In the genomic region with DNA sequence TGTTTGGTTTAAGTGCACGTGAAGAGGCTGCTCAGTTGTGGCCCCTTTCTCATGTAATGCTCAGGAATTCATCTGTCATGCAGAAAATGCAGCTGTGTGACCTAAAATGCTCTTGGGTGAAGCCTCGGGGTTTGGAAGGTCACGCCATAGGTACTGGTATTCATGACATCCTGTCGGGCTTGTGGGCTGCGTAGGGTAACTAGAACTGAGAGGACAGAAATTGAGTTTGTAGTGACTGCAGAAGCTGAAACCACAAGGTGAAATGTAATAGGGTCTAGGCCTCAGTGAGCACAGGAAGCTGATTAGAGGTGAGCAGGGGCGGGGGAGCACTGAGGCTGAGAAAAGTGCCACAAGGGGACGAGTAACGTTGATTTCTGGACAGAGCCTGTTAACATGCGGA, we compare ENCODE assay signal across 8 cellular contexts.
DNase-seq lines count a peak whose midpoint lies in the region; ATAC-seq and TF ChIP-seq lines count a peak whose summit lies in the region.

No MANE protein-coding gene starts in this region.

- H4K5ac ChIP-seq in mesendoderm (ENCODE audit: low read length), result no peak overlapping the region

- peak; percentile 98 for ATAC-seq in GM19035 (IDR thresholded peaks at IDR 0.05; ENCODE audit: unreplicated experiment)
- peak; percentile 97 for ATAC-seq in HG02973 (IDR thresholded peaks at IDR 0.05; ENCODE audit: unreplicated experiment)
- ATAC-seq in activated CD8-positive, alpha-beta T cell treated with anti-CD3 and anti-CD28 coated beads, Interleukin-2, amount 10 ng/mL, durations not matched to agents 7 days and 5 days, result peak; percentile 98

- H3K27ac ChIP-seq in mesendoderm (ENCODE audit: low read depth, low read length), result no peak overlapping the region

- H3K4me3 ChIP-seq in H7 (ENCODE audit: insufficient read depth, low read depth, low read length), result no peak overlapping the region
- no peak overlapping the region for H3K4me3 ChIP-seq in mesendoderm (ENCODE audit: low read length)
- no peak overlapping the region for H3K4me3 ChIP-seq in Caco-2 (ENCODE audit: low read depth, low read length)

- H3K27me3 ChIP-seq in H7 (ENCODE audit: control insufficient read depth, insufficient read depth, low read length), result no peaks in the 10 kb centered on the region
- no peaks in the 10 kb centered on the region for H3K27me3 ChIP-seq in mesendoderm (ENCODE audit: insufficient read depth, low read length, poor library complexity)
- no peaks in the 10 kb centered on the region; the same call in 1 of the 2 replicates for H3K27me3 ChIP-seq in Caco-2 (replicated peaks; ENCODE audit: control insufficient read depth, insufficient read depth, low read length)

- H3K79me1 ChIP-seq in mesendoderm (ENCODE audit: low read length), result no peaks in the 10 kb centered on the region

- H3K27me3 Mint-ChIP-seq in activated CD8-positive, alpha-beta T cell treated with anti-CD3 and anti-CD28 coated beads, Interleukin-2, amount 10 ng/mL, durations not matched to agents 7 days and 5 days (ENCODE audit: low read depth), result peaks cover 3% of the 10 kb centered on the region
- H3K27me3 Mint-ChIP-seq in endothelial cell (ENCODE audit: unreplicated experiment), result peaks cover 2% of the 10 kb centered on the region
- peaks cover 6% of the 10 kb centered on the region for H3K27me3 Mint-ChIP-seq in Caco-2 (ENCODE audit: insufficient read depth, unreplicated experiment)

- TF ChIP-seq CTCF in endothelial cell (IDR thresholded peaks at IDR 0.05; ENCODE audit: unreplicated experiment) (no peak), Caco-2 (IDR thresholded peaks at IDR 0.05; ENCODE audit: insufficient read depth in 1 of 2, low read depth in 1 of 2, low read length in 1 of 2, severe bottlenecking in 1 of 2, unreplicated experiment in 1 of 2) (no peak)

- no peak overlapping the region for H3K18ac ChIP-seq in mesendoderm (ENCODE audit: low read length)

- H3K4me1 ChIP-seq in mesendoderm (ENCODE audit: control insufficient read depth, low read depth, low read length) (peaks cover 5% of the 10 kb centered on the region), Caco-2 (no peaks in the 10 kb centered on the region)

- DNase-seq in activated CD8-positive, alpha-beta T cell treated with anti-CD3 and anti-CD28 coated beads, Interleukin-2, amount 10 ng/mL, durations not matched to agents 7 days and 5 days, result peak; percentile 89
- peak; percentile 5 for DNase-seq in stimulated activated CD4-positive, alpha-beta T cell treated with anti-CD3 and anti-CD28 coated beads, Interleukin-4, amount 100 ng/mL, for 1 hour
- DNase-seq in H7 (no peak), endothelial cell (ENCODE audit: low spot score) (no peak), mesendoderm (no peak), Caco-2 (no peak)

- H3K27ac Mint-ChIP-seq in activated CD8-positive, alpha-beta T cell treated with anti-CD3 and anti-CD28 coated beads, Interleukin-2, amount 10 ng/mL, durations not matched to agents 7 days and 5 days, result peak overlapping the region; percentile 90
- H3K27ac Mint-ChIP-seq in endothelial cell (ENCODE audit: unreplicated experiment) (no peak overlapping the region), Caco-2 (ENCODE audit: unreplicated experiment) (no peak overlapping the region)

- no peak overlapping the region for H3K23ac ChIP-seq in mesendoderm (ENCODE audit: low read length)

- H3K4me3 Mint-ChIP-seq in activated CD8-positive, alpha-beta T cell treated with anti-CD3 and anti-CD28 coated beads, Interleukin-2, amount 10 ng/mL, durations not matched to agents 7 days and 5 days, result peak overlapping the region; percentile 24
- no peak overlapping the region for H3K4me3 Mint-ChIP-seq in endothelial cell (ENCODE audit: unreplicated experiment)
- no peak overlapping the region for H3K4me3 Mint-ChIP-seq in Caco-2 (ENCODE audit: unreplicated experiment)

- CTCF ChIA-PET in activated CD8-positive, alpha-beta T cell treated with anti-CD3 and anti-CD28 coated beads, Interleukin-2, amount 10 ng/mL, durations not matched to agents 7 days and 5 days (lab: Charles Lee), result interaction anchor here (0.7 to 2.4 kb wide), 6 partner anchors 14 to 301 kb away, joined by 3 to 27 read pairs (median 4); no protein-coding TSS in a partner anchor
- CTCF ChIA-PET in Caco-2 (lab: Charles Lee), result no interaction called here

- no peak overlapping the region for H2BK15ac ChIP-seq in mesendoderm (replicated peaks; ENCODE audit: low read depth)

- H3K9me3 Mint-ChIP-seq in activated CD8-positive, alpha-beta T cell treated with anti-CD3 and anti-CD28 coated beads, Interleukin-2, amount 10 ng/mL, durations not matched to agents 7 days and 5 days (ENCODE audit: insufficient read depth), result no peaks in the 10 kb centered on the region
- H3K9me3 Mint-ChIP-seq in endothelial cell (ENCODE audit: unreplicated experiment), result no peaks in the 10 kb centered on the region
- H3K9me3 Mint-ChIP-seq in Caco-2 (ENCODE audit: unreplicated experiment), result no peaks in the 10 kb centered on the region

- no peak overlapping the region for H3K9ac ChIP-seq in mesendoderm (ENCODE audit: low read length)

- intact Hi-C loops in Caco-2 (cut with micrococcal nuclease; ENCODE audit: unreplicated experiment), result no loop called here

- H3K36me3 Mint-ChIP-seq in activated CD8-positive, alpha-beta T cell treated with anti-CD3 and anti-CD28 coated beads, Interleukin-2, amount 10 ng/mL, durations not matched to agents 7 days and 5 days (ENCODE audit: low read depth), result peaks cover 6% of the 10 kb centered on the region
- H3K36me3 Mint-ChIP-seq in endothelial cell (ENCODE audit: low read depth, unreplicated experiment) (no peaks in the 10 kb centered on the region), Caco-2 (ENCODE audit: insufficient read depth, unreplicated experiment) (no peaks in the 10 kb centered on the region)

- peaks cover 50% of the 10 kb centered on the region for H3K4me1 Mint-ChIP-seq in activated CD8-positive, alpha-beta T cell treated with anti-CD3 and anti-CD28 coated beads, Interleukin-2, amount 10 ng/mL, durations not matched to agents 7 days and 5 days (ENCODE audit: low read depth)
- peaks cover 16% of the 10 kb centered on the region for H3K4me1 Mint-ChIP-seq in endothelial cell (ENCODE audit: unreplicated experiment)
- H3K4me1 Mint-ChIP-seq in Caco-2 (ENCODE audit: low read depth, unreplicated experiment), result no peaks in the 10 kb centered on the region

- no peak overlapping the region for H2BK5ac ChIP-seq in mesendoderm (ENCODE audit: low read length)

- no CpG with 5 or more reads among the region's 9 CpGs for WGBS in mesendoderm (ENCODE audit: extremely low coverage, insufficient coverage, low lambda C conversion rate)

- H3K36me3 ChIP-seq in H7 (replicated peaks; ENCODE audit: control insufficient read depth, insufficient read depth, low read length) (no peaks in the 10 kb centered on the region), mesendoderm (ENCODE audit: control insufficient read depth, insufficient read depth, low read length) (no peaks in the 10 kb centered on the region), Caco-2 (ENCODE audit: control insufficient read depth, insufficient read depth, low read length) (no peaks in the 10 kb centered on the region)

- H3K79me2 ChIP-seq in mesendoderm (ENCODE audit: control insufficient read depth, insufficient read depth, low read length), result no peaks in the 10 kb centered on the region

- no peak overlapping the region for H3K4ac ChIP-seq in mesendoderm (ENCODE audit: low read depth, low read length)

- no peak overlapping the region for H3K4me2 ChIP-seq in mesendoderm (ENCODE audit: low read length)

- POLR2A ChIA-PET in activated CD8-positive, alpha-beta T cell treated with anti-CD3 and anti-CD28 coated beads, Interleukin-2, amount 10 ng/mL, durations not matched to agents 7 days and 5 days (lab: Charles Lee), result interaction anchor here (0.9 to 1.5 kb wide), 6 partner anchors 9 to 159 kb away, joined by 3 to 20 read pairs (median 6); a partner anchor contains a TSS
- POLR2A ChIA-PET in Caco-2 (lab: Charles Lee), result no interaction called here

- H2AK5ac ChIP-seq in mesendoderm (ENCODE audit: low read length), result no peak overlapping the region

- H2BK120ac ChIP-seq in mesendoderm (ENCODE audit: low read depth, low read length), result no peak overlapping the region

- H4K8ac ChIP-seq in mesendoderm (ENCODE audit: low read depth, low read length), result no peak overlapping the region

- no TSS peak for BruUV-seq in Caco-2 (replicated peaks; lab: Mats Ljungman, UMichigan)

- no peak overlapping the region for H3K56ac ChIP-seq in mesendoderm (ENCODE audit: low read length)

- no peaks in the 10 kb centered on the region for H3K9me3 ChIP-seq in Caco-2

Comparison
In these comparisons a context has a peak if more than half of its experiments do, and no peak if none do; other contexts are left out.
1. DNase-seq: peak in activated CD8-positive, alpha-beta T cell treated with anti-CD3 and anti-CD28 coated beads, Interleukin-2, amount 10 ng/mL, durations not matched to agents 7 days and 5 days (single experiment) and stimulated activated CD4-positive, alpha-beta T cell treated with anti-CD3 and anti-CD28 coated beads, Interleukin-4, amount 100 ng/mL, for 1 hour (single experiment); none in H7 (single experiment), endothelial cell (single experiment), mesendoderm (single experiment) and Caco-2 (0 of 2).
2. Peak in every context shown above with its lines, with median percentiles within 50 percentile points of each other: ATAC-seq.